Comparison of ENCODE assay signal across 23 cellular contexts in genomic region chr14:101248056-101248725, GRCh38.
DNase-seq lines count a peak whose midpoint lies in the region; ATAC-seq, FAIRE-seq and TF ChIP-seq lines count a peak whose summit lies in the region.
"Had no signal": no experiment of that assay in that cellular context is flagged by ENCODE, and none has a peak within 500 bp of the region (broad histone marks: within the 10 kb centered on the region; RNA-seq: fewer than 3 reads in every experiment).

No MANE protein-coding gene starts in this region.

- intact Hi-C loops in activated CD8-positive, alpha-beta T cell treated with anti-CD3 and anti-CD28 coated beads for 36 hours (cut with micrococcal nuclease) = no loop called here
- intact Hi-C loops in posterior vena cava (cut with DNase I) = no loop called here
- intact Hi-C loops in mucosa of descending colon (cut with DNase I, micrococcal nuclease) = no loop called here

- POLR2A ChIA-PET in activated CD8-positive, alpha-beta T cell treated with anti-CD3 and anti-CD28 coated beads, Interleukin-2, amount 10 ng/mL, durations not matched to agents 7 days and 5 days (lab: Charles Lee) = no interaction called here
- POLR2A ChIA-PET in activated CD8-positive, alpha-beta T cell treated with anti-CD3 and anti-CD28 coated beads for 36 hours (lab: Charles Lee) = no interaction called here

- H3K4me1 Mint-ChIP-seq in activated CD8-positive, alpha-beta T cell treated with anti-CD3 and anti-CD28 coated beads, Interleukin-2, amount 10 ng/mL, durations not matched to agents 7 days and 5 days (ENCODE audit: low read depth) = peaks cover 15% of the 10 kb centered on the region
- H3K4me1 Mint-ChIP-seq in activated CD8-positive, alpha-beta T cell treated with anti-CD3 and anti-CD28 coated beads for 36 hours (ENCODE audit: low read depth) = peaks cover 3% of the 10 kb centered on the region

- H3K27me3 Mint-ChIP-seq in activated CD8-positive, alpha-beta T cell treated with anti-CD3 and anti-CD28 coated beads, Interleukin-2, amount 10 ng/mL, durations not matched to agents 7 days and 5 days (ENCODE audit: low read depth) = no peaks in the 10 kb centered on the region
- peaks cover 16% of the 10 kb centered on the region for H3K27me3 Mint-ChIP-seq in activated CD8-positive, alpha-beta T cell treated with anti-CD3 and anti-CD28 coated beads for 36 hours

- no peaks in the 10 kb centered on the region for H3K9me3 ChIP-seq in mucosa of descending colon
- H3K9me3 ChIP-seq: Peyer's patch had no signal

- FAIRE-seq in GM12892 (lab: Jason Lieb, UNC) = no peak
- FAIRE-seq: A204.1, GM12891, H54, HepG2 had no signal

- no peak overlapping the region for H3K4me3 Mint-ChIP-seq in activated CD8-positive, alpha-beta T cell treated with anti-CD3 and anti-CD28 coated beads, Interleukin-2, amount 10 ng/mL, durations not matched to agents 7 days and 5 days
- no peak overlapping the region for H3K4me3 Mint-ChIP-seq in activated CD8-positive, alpha-beta T cell treated with anti-CD3 and anti-CD28 coated beads for 36 hours
- H3K4me3 Mint-ChIP-seq: CD4-positive, alpha-beta memory T cell; HFFc6 had no signal

- no peaks in the 10 kb centered on the region for H3K4me1 ChIP-seq in mucosa of descending colon (ENCODE audit: low read depth)
- H3K4me1 ChIP-seq: Peyer's patch had no signal

- no peak for ATAC-seq in activated CD8-positive, alpha-beta T cell treated with anti-CD3 and anti-CD28 coated beads, Interleukin-2, amount 10 ng/mL, durations not matched to agents 7 days and 5 days
- no peak for ATAC-seq in activated CD8-positive, alpha-beta T cell treated with anti-CD3 and anti-CD28 coated beads for 36 hours
- no peak for ATAC-seq in mucosa of descending colon
- ATAC-seq: HepG2, Right ventricle myocardium inferior had no signal

- no peaks in the 10 kb centered on the region for H3K36me3 Mint-ChIP-seq in activated CD8-positive, alpha-beta T cell treated with anti-CD3 and anti-CD28 coated beads, Interleukin-2, amount 10 ng/mL, durations not matched to agents 7 days and 5 days (ENCODE audit: low read depth)
- no peaks in the 10 kb centered on the region for H3K36me3 Mint-ChIP-seq in activated CD8-positive, alpha-beta T cell treated with anti-CD3 and anti-CD28 coated beads for 36 hours (ENCODE audit: low read depth)
- H3K36me3 Mint-ChIP-seq: CD4-positive, alpha-beta memory T cell had no signal

- CTCF ChIA-PET in activated CD8-positive, alpha-beta T cell treated with anti-CD3 and anti-CD28 coated beads, Interleukin-2, amount 10 ng/mL, durations not matched to agents 7 days and 5 days (lab: Charles Lee) = no interaction called here
- CTCF ChIA-PET in activated CD8-positive, alpha-beta T cell treated with anti-CD3 and anti-CD28 coated beads for 36 hours (lab: Charles Lee) = no interaction called here

- H3K27ac Mint-ChIP-seq in activated CD8-positive, alpha-beta T cell treated with anti-CD3 and anti-CD28 coated beads, Interleukin-2, amount 10 ng/mL, durations not matched to agents 7 days and 5 days = no peak overlapping the region
- H3K27ac Mint-ChIP-seq in activated CD8-positive, alpha-beta T cell treated with anti-CD3 and anti-CD28 coated beads for 36 hours = no peak overlapping the region
- H3K27ac Mint-ChIP-seq: CD4-positive, alpha-beta memory T cell; HFFc6 had no signal

- TF ChIP-seq CTCF in activated CD8-positive, alpha-beta T cell treated with anti-CD3 and anti-CD28 coated beads for 36 hours (IDR thresholded peaks at IDR 0.05) = no peak
- TF ChIP-seq CTCF in mucosa of descending colon (IDR thresholded peaks at IDR 0.05) = no peak

- no peaks in the 10 kb centered on the region for H3K36me3 ChIP-seq in mucosa of descending colon (ENCODE audit: low read depth)
- H3K36me3 ChIP-seq: Peyer's patch had no signal

- H3K9me3 Mint-ChIP-seq in activated CD8-positive, alpha-beta T cell treated with anti-CD3 and anti-CD28 coated beads, Interleukin-2, amount 10 ng/mL, durations not matched to agents 7 days and 5 days (ENCODE audit: insufficient read depth) = no peaks in the 10 kb centered on the region
- no peaks in the 10 kb centered on the region for H3K9me3 Mint-ChIP-seq in activated CD8-positive, alpha-beta T cell treated with anti-CD3 and anti-CD28 coated beads for 36 hours

- TF ChIP-seq POLR2A in GM12892 (IDR thresholded peaks at IDR 0.05; ENCODE audit: low read depth, low read length) = no peak

- peak; percentile 7 for DNase-seq in activated CD8-positive, alpha-beta T cell treated with anti-CD3 and anti-CD28 coated beads, Interleukin-2, amount 10 ng/mL, durations not matched to agents 7 days and 5 days
- DNase-seq in activated CD8-positive, alpha-beta T cell treated with anti-CD3 and anti-CD28 coated beads for 36 hours = no peak
- DNase-seq in GM12892 (ENCODE audit: insufficient read length) = peak; percentile 6
- DNase-seq in islet precursor cell = peak; percentile 25
- DNase-seq in posterior vena cava (ENCODE audit: low spot score) = peak; percentile 52
- no peak for DNase-seq in NCI-H510A treated with DMSO at 0.1 percent for 48 hours (lab: John Stamatoyannopoulos, UW)
- no peak for DNase-seq in mucosa of descending colon
- DNase-seq in GDM1 (lab: John Stamatoyannopoulos, UW) = no peak
- DNase-seq: Calu3; CD4-positive, alpha-beta memory T cell; EL; HFFc6; KBM-7; NCI-H1105 treated with DMSO at 0.1 percent for 48 hours; NCI-H1694 treated with DMSO at 0.1 percent for 48 hours; NCI-H748 treated with DMSO at 0.1 percent for 48 hours; NK-92 treated with Interleukin-12 subunit alpha and Interleukin-12 subunit beta, amount 100 ng/mL, for 24 hours had no signal

- H3K4me3 ChIP-seq in mucosa of descending colon = no peak overlapping the region
- H3K4me3 ChIP-seq: Peyer's patch had no signal

Comparison
In these comparisons a context has a peak if more than half of its experiments do, and no peak if none do; other contexts are left out.
1. DNase-seq: peak in activated CD8-positive, alpha-beta T cell treated with anti-CD3 and anti-CD28 coated beads, Interleukin-2, amount 10 ng/mL, durations not matched to agents 7 days and 5 days (single experiment), GM12892 (single experiment), islet precursor cell (single experiment) and posterior vena cava (single experiment); none in activated CD8-positive, alpha-beta T cell treated with anti-CD3 and anti-CD28 coated beads for 36 hours (single experiment), NCI-H510A treated with DMSO at 0.1 percent for 48 hours (single experiment), mucosa of descending colon (0 of 3) and GDM1 (single experiment).